ENCODE assay signal across 26 cellular contexts in genomic region chr15:48637639-48638038, GRCh38.
"Had no signal": no experiment of that assay in that cellular context is flagged by ENCODE, and none has a peak within 500 bp of the region (broad histone marks: within the 10 kb centered on the region; RNA-seq: fewer than 3 reads in every experiment).

No MANE protein-coding gene starts in this region.

- H3K4me3 Mint-ChIP-seq: activated CD4-positive, alpha-beta memory T cell treated with anti-CD3 and anti-CD28 coated beads, Interleukin-2, amount 10 ng/mL, durations not matched to agents 7 days and 5 days; activated CD4-positive, alpha-beta T cell treated with anti-CD3 and anti-CD28 coated beads for 36 hours; activated naive CD4-positive, alpha-beta T cell treated with anti-CD3 and anti-CD28 coated beads, Interleukin-2, amount 10 ng/mL, durations not matched to agents 7 days and 5 days; activated naive CD8-positive, alpha-beta T cell treated with anti-CD3 and anti-CD28 coated beads for 36 hours; T-helper 1 cell treated with Interleukin-12 subunit alpha and Interleukin-12 subunit beta and Interleukin-4 antibody, amounts not matched to agents 30 μg/mL and 1 μg/mL, for 36 hours had no signal

- H3K4me1 Mint-ChIP-seq: activated CD4-positive, alpha-beta memory T cell treated with anti-CD3 and anti-CD28 coated beads, Interleukin-2, amount 10 ng/mL, durations not matched to agents 7 days and 5 days; activated CD4-positive, alpha-beta T cell treated with anti-CD3 and anti-CD28 coated beads for 36 hours; activated naive CD4-positive, alpha-beta T cell treated with anti-CD3 and anti-CD28 coated beads, Interleukin-2, amount 10 ng/mL, durations not matched to agents 7 days and 5 days; activated naive CD8-positive, alpha-beta T cell treated with anti-CD3 and anti-CD28 coated beads for 36 hours had no signal

- H3K27ac Mint-ChIP-seq: activated CD4-positive, alpha-beta memory T cell treated with anti-CD3 and anti-CD28 coated beads, Interleukin-2, amount 10 ng/mL, durations not matched to agents 7 days and 5 days; activated CD4-positive, alpha-beta T cell treated with anti-CD3 and anti-CD28 coated beads for 36 hours; activated naive CD4-positive, alpha-beta T cell treated with anti-CD3 and anti-CD28 coated beads, Interleukin-2, amount 10 ng/mL, durations not matched to agents 7 days and 5 days; activated naive CD8-positive, alpha-beta T cell treated with anti-CD3 and anti-CD28 coated beads for 36 hours; activated T-helper 2 cell treated with anti-CD3 and anti-CD28 coated beads, Interferon-gamma antibody, Interleukin-2, Interleukin-4, amounts not matched to agents 10 μg/mL and 5 μg/mL and 100 μg/mL, durations not matched to agents 14 hours and 24 hours and 36 hours; T-helper 1 cell treated with Interleukin-12 subunit alpha and Interleukin-12 subunit beta and Interleukin-4 antibody, amounts not matched to agents 30 μg/mL and 1 μg/mL, for 36 hours had no signal

- H3K9me3 ChIP-seq: breast epithelium, SJCRH30 had no signal

- H3K36me3 Mint-ChIP-seq: activated naive CD4-positive, alpha-beta T cell treated with anti-CD3 and anti-CD28 coated beads, Interleukin-2, amount 10 ng/mL, durations not matched to agents 7 days and 5 days; activated naive CD8-positive, alpha-beta T cell treated with anti-CD3 and anti-CD28 coated beads for 36 hours had no signal

- H3K9me3 Mint-ChIP-seq: activated CD4-positive, alpha-beta memory T cell treated with anti-CD3 and anti-CD28 coated beads, Interleukin-2, amount 10 ng/mL, durations not matched to agents 7 days and 5 days; activated naive CD4-positive, alpha-beta T cell treated with anti-CD3 and anti-CD28 coated beads, Interleukin-2, amount 10 ng/mL, durations not matched to agents 7 days and 5 days; activated naive CD8-positive, alpha-beta T cell treated with anti-CD3 and anti-CD28 coated beads for 36 hours; activated T-helper 2 cell treated with anti-CD3 and anti-CD28 coated beads, Interferon-gamma antibody, Interleukin-2, Interleukin-4, amounts not matched to agents 10 μg/mL and 5 μg/mL and 100 μg/mL, durations not matched to agents 14 hours and 24 hours and 36 hours; T-helper 1 cell treated with Interleukin-12 subunit alpha and Interleukin-12 subunit beta and Interleukin-4 antibody, amounts not matched to agents 30 μg/mL and 1 μg/mL, for 36 hours had no signal

- H3K27ac ChIP-seq: breast epithelium, SJCRH30 had no signal

- ATAC-seq: activated CD4-positive, alpha-beta T cell treated with anti-CD3 and anti-CD28 coated beads for 36 hours; Panc1 had no signal

- H3K4me3 ChIP-seq: breast epithelium, SJCRH30 had no signal

- H3K36me3 ChIP-seq: breast epithelium had no signal

- DNase-seq: activated CD4-positive, alpha-beta memory T cell treated with anti-CD3 and anti-CD28 coated beads, Interleukin-2, amount 10 ng/mL, durations not matched to agents 7 days and 5 days; activated CD4-positive, alpha-beta T cell treated with anti-CD3 and anti-CD28 coated beads for 36 hours; activated CD4-positive, alpha-beta T cell treated with anti-CD3 and anti-CD28 coated beads, Interleukin-2, amount 50 U/mL, for 1 hour; activated gamma-delta T cell treated with Interleukin-2 at 50 U/mL for 16 hours; activated naive CD4-positive, alpha-beta T cell treated with anti-CD3 and anti-CD28 coated beads, Interleukin-2, amount 10 ng/mL, durations not matched to agents 7 days and 5 days; activated naive CD8-positive, alpha-beta T cell treated with anti-CD3 and anti-CD28 coated beads for 36 hours; activated T-cell treated with anti-CD3 and anti-CD28 coated beads for 4 hours; activated T-cell treated with anti-CD3 and anti-CD28 coated beads, Interleukin-2, amount 50 U/mL, for 48 hours; caudate nucleus; KBM-7; NCI-H1092; NCI-H1417; NCI-H1694; NCI-H2029; NCI-H2107; NCI-H2171 treated with DMSO at 0.1 percent for 48 hours; NCI-H226; NCI-H526 treated with DMSO at 0.1 percent for 48 hours; NCI-H82; Right ventricle myocardium superior; RPMI8226; SJCRH30 had no signal

- H3K4me1 ChIP-seq: breast epithelium, SJCRH30 had no signal

- H3K27me3 ChIP-seq: breast epithelium, SJCRH30 had no signal
